In genomic region chr6:32854376-32855178, GRCh38 we compare ENCODE assay signal across 8 cellular contexts. TPM values are rescaled to one million over a fixed set of nuclear protein-coding genes. Genes with fewer than 3 reads are reported as not detected.
A peak's percentile ranks its signal among the peaks of the same experiment; 100 is the strongest.
DNase-seq lines count a peak whose midpoint lies in the region; ATAC-seq, FAIRE-seq and TF ChIP-seq lines count a peak whose summit lies in the region.

No MANE protein-coding gene starts in this region.

- no peak for TF ChIP-seq EP300 in K562 (IDR thresholded peaks at IDR 0.05; ENCODE audit: low read length)

- in situ Hi-C loops in K562 (cut with MboI): no loop called here

- H3K27me3 ChIP-seq in K562 (ENCODE audit: control insufficient read depth in 2 of 2, insufficient read depth in 2 of 2, low read length in 2 of 2): peaks cover 19 to 49% of the 10 kb centered on the region in 2 experiments
- H3K27me3 ChIP-seq in iPS-15b (ENCODE audit: control insufficient read depth, insufficient read depth, low read length): peaks cover 46% of the 10 kb centered on the region
- H3K27me3 ChIP-seq in smooth muscle cell (ENCODE audit: low read depth): peaks cover 68% of the 10 kb centered on the region

- H3F3A ChIP-seq in smooth muscle cell (ENCODE audit: low read depth): no peaks in the 10 kb centered on the region

- intact Hi-C loops in K562 (cut with micrococcal nuclease): no loop called here

- POLR2A ChIA-PET in K562 (lab: Yijun Ruan, JAX): interaction anchor here (0.6 to 7.5 kb wide), 4 partner anchors 13 to 117 kb away, joined by 3 to 56 read pairs (median 12); partner anchors contain the start of gene TAP2

- TF ChIP-seq RAD21 in K562 (CRISPR knock-in tag; conservative IDR thresholded peaks at IDR 0.05 in 1 of 2, IDR thresholded peaks at IDR 0.05 in 1 of 2): no peak

- peak overlapping the region; percentile 91 for H3K4me2 ChIP-seq in K562 (ENCODE audit: insufficient read depth, low read length)
- peak overlapping the region; percentile 88 for H3K4me2 ChIP-seq in smooth muscle cell

- FAIRE-seq in K562 (lab: Jason Lieb, UNC): peak; percentile 46

- H3K9me3 ChIP-seq in SK-N-MC (ENCODE audit: low read depth, low read length) (no peaks in the 10 kb centered on the region), K562 (replicated peaks; ENCODE audit: control insufficient read depth, insufficient read depth, low read depth, low read length) (no peaks in the 10 kb centered on the region), iPS-15b (ENCODE audit: control insufficient read depth, insufficient read depth, low read length) (no peaks in the 10 kb centered on the region), smooth muscle cell (replicated peaks; ENCODE audit: low read depth) (no peaks in the 10 kb centered on the region)

- CTCF ChIA-PET in K562 (lab: Yijun Ruan, JAX; ENCODE audit: low intra/inter-chr PET ratio): interaction anchor here (1.4 to 2.1 kb wide), 4 partner anchors 10 to 16 kb away, joined by 4 to 27 read pairs (median 10); partner anchors contain the start of gene TAP2

- DNase-seq in SK-N-MC (ENCODE audit: low read depth, low spot score) (no peak), K562 (ENCODE audit: extremely low read depth in 1 of 4, low spot score in 3 of 4) (peak in 1 of 4 experiments; percentile 39), smooth muscle cell (lab: John Stamatoyannopoulos, UW; ENCODE audit: unreplicated experiment) (no peak), ecto neural progenitor cell (ENCODE audit: low spot score) (no peak), NCI-H1694 (lab: John Stamatoyannopoulos, UW) (no peak)

- BruUV-seq in K562 (replicated peaks; lab: Mats Ljungman, UMichigan): no TSS peak

- peak; percentile 26 for ATAC-seq in GM18502 (IDR thresholded peaks at IDR 0.05; ENCODE audit: poor library complexity, unreplicated experiment)
- peak; percentile 23 for ATAC-seq in HG02938 (IDR thresholded peaks at IDR 0.05; ENCODE audit: unreplicated experiment)
- no peak for ATAC-seq in K562

- H3K4me3 ChIP-seq in SK-N-MC (peak overlapping the region; percentile 92), K562 (peak overlapping the region; percentile 65), iPS-15b (ENCODE audit: low read depth, low read length) (peak overlapping the region; percentile 88), smooth muscle cell (peak overlapping the region; percentile 70)

- no peak overlapping the region for H3K27ac ChIP-seq in SK-N-MC
- H3K27ac ChIP-seq in K562 (ENCODE audit: extremely low read depth, low read depth, low read length): no peak overlapping the region
- no peak overlapping the region for H3K27ac ChIP-seq in smooth muscle cell (ENCODE audit: low read depth)

- WGBS in K562 (ENCODE audit: insufficient coverage, low coverage, missing lambda C conversion rate): 25% methylated on average over 24 of the region's 24 CpGs
- 41% methylated on average over 21 of the region's 24 CpGs for WGBS in smooth muscle cell (ENCODE audit: low lambda C conversion rate)

- H3K79me2 ChIP-seq in K562 (ENCODE audit: control insufficient read depth, insufficient read depth, low read length) (no peaks in the 10 kb centered on the region), smooth muscle cell (ENCODE audit: low read depth) (no peaks in the 10 kb centered on the region)

- no peak for TF ChIP-seq POLR2A in K562 (conservative IDR thresholded peaks at IDR 0.05)

- H3K9ac ChIP-seq in SK-N-MC (ENCODE audit: insufficient read length) (no peak overlapping the region), K562 (ENCODE audit: insufficient read depth in 1 of 2, low read depth in 2 of 2, low read length in 2 of 2) (peak overlapping the region in 1 of 2 experiments; percentile 93; a peak in 2 of 4 replicates), iPS-15b (ENCODE audit: low read depth, low read length) (peak overlapping the region; percentile 54), smooth muscle cell (ENCODE audit: low read depth) (no peak overlapping the region)

- H4K20me1 ChIP-seq in K562 (replicated peaks; ENCODE audit: control insufficient read depth, insufficient read depth, low read length) (peaks cover 8% of the 10 kb centered on the region; the same call in 1 of the 2 replicates), smooth muscle cell (ENCODE audit: low read depth) (no peaks in the 10 kb centered on the region)

- H3K36me3 ChIP-seq in SK-N-MC (ENCODE audit: insufficient read depth, low read length) (no peaks in the 10 kb centered on the region), K562 (ENCODE audit: control insufficient read depth, insufficient read depth, low read length) (no peaks in the 10 kb centered on the region), iPS-15b (ENCODE audit: control insufficient read depth, insufficient read depth, low read length) (no peaks in the 10 kb centered on the region), smooth muscle cell (ENCODE audit: low read depth) (no peaks in the 10 kb centered on the region)

- H3K4me1 ChIP-seq in K562 (replicated peaks in 1 of 2; ENCODE audit: control insufficient read depth in 2 of 2, insufficient read depth in 2 of 2, low read length in 2 of 2) (peaks cover 27 to 30% of the 10 kb centered on the region in 2 experiments), iPS-15b (ENCODE audit: control insufficient read depth, insufficient read depth, low read length) (peaks cover 5% of the 10 kb centered on the region), smooth muscle cell (ENCODE audit: low read depth) (no peaks in the 10 kb centered on the region)

- peak overlapping the region; percentile 99 for H2AFZ ChIP-seq in K562 (ENCODE audit: low read depth, low read length)
- H2AFZ ChIP-seq in smooth muscle cell (ENCODE audit: low read depth): peak overlapping the region; percentile 73

- TF ChIP-seq CTCF in K562 (IDR thresholded peaks at IDR 0.05 in 2 of 3, conservative IDR thresholded peaks at IDR 0.05 in 1 of 3; ENCODE audit: insufficient read depth in 2 of 3, low read depth in 1 of 3, low read length in 3 of 3): no peak
- TF ChIP-seq CTCF in smooth muscle cell (IDR thresholded peaks at IDR 0.05; ENCODE audit: borderline replicate concordance, insufficient read depth, poor library complexity, severe bottlenecking): no peak

- H3K9me1 ChIP-seq in K562 (ENCODE audit: control insufficient read depth, insufficient read depth, low read length): peaks cover 3% of the 10 kb centered on the region

RNA-seq across cellular contexts. Expression of gene PSMB9, which starts 0.6 kb away (rescaled TPM):
- 0.14 and 0.19 TPM in 2 replicates for total RNA-seq in K562 (2011; cell fraction: chromatin; rRNA removed; ENCODE audit: low replicate concordance)
- 0.67 TPM in 1 of 2 replicates, not detected in the other for total RNA-seq in K562 (2011; cell fraction: nucleolus; rRNA removed)
- 0.23 and 0.59 TPM in 2 replicates for total RNA-seq in K562 (2011; cell fraction: nucleoplasm; rRNA removed)
- total RNA-seq in K562 (2014; rRNA removed) (3.0 TPM in 2 replicates), K562 (2014; rRNA removed; fragmentation: Illumina TruSeq; extraction: Trizol) (1.1 and 1.8 TPM in 2 replicates), K562 (2015; rRNA removed; fragmentation: Illumina TruSeq; extraction: Trizol) (2.3 and 3.7 TPM in 2 replicates), K562 (2021) (3.2 and 3.4 TPM in 2 replicates), smooth muscle cell (0.63 TPM in 1 of 2 replicates, not detected in the other)
- polyA plus RNA-seq in K562 (2011; rRNA removed) (1.7 and 2.6 TPM in 2 replicates), K562 (2014; fragmentation: Illumina TruSeq; extraction: Trizol) (1.8 and 2.1 TPM in 2 replicates), K562 (2014; fragmentation: Nextera tagmentation; extraction: Ambion mirVana) (1 to 10 TPM; 1.9 to 2.8 TPM), K562 (2014; rRNA removed) (2.4 and 2.5 TPM in 2 replicates), smooth muscle cell (1.7 and 2.2 TPM in 2 replicates)
- 3.4 and 3.6 TPM in 2 replicates for polyA plus RNA-seq in K562 (2011; cell fraction: cytosol; rRNA removed)
- polyA plus RNA-seq in K562 (2011; cell fraction: nucleus; rRNA removed): 0.68 and 1.4 TPM in 2 replicates
- 7.3 and 12.9 TPM in 2 replicates for polyA plus RNA-seq in K562 (2012)
- 0.33 and 0.70 TPM in 2 replicates for polyA minus RNA-seq in K562 (2011; rRNA and poly(A)+ RNA removed)
- 2.0 TPM in 1 of 2 replicates, not detected in the other for polyA minus RNA-seq in K562 (2011; cell fraction: cytosol; rRNA and poly(A)+ RNA removed)
- polyA minus RNA-seq in K562 (2011; cell fraction: nucleus; rRNA and poly(A)+ RNA removed): 0.44 and 0.94 TPM in 2 replicates

RNA-seq across cellular contexts. Expression of gene TAP1, which starts 1.1 kb away (rescaled TPM):
- 5.1 and 12.0 TPM in 2 replicates for total RNA-seq in K562 (2011; cell fraction: chromatin; rRNA removed; ENCODE audit: low replicate concordance)
- total RNA-seq in K562 (2011; cell fraction: nucleolus; rRNA removed): 7.8 and 9.3 TPM in 2 replicates
- total RNA-seq in K562 (2011; cell fraction: nucleoplasm; rRNA removed): 6.3 and 7.5 TPM in 2 replicates
- total RNA-seq in K562 (2014; rRNA removed) (3.5 and 8.6 TPM in 2 replicates), K562 (2014; rRNA removed; fragmentation: Illumina TruSeq; extraction: Trizol) (2.6 and 4.2 TPM in 2 replicates), K562 (2015; rRNA removed; fragmentation: Illumina TruSeq; extraction: Trizol) (3.6 and 3.9 TPM in 2 replicates), K562 (2021) (5.5 and 6.3 TPM in 2 replicates), smooth muscle cell (11.2 and 13.7 TPM in 2 replicates)
- polyA plus RNA-seq in K562 (2011; rRNA removed) (4.3 and 9.2 TPM in 2 replicates), K562 (2014; fragmentation: Illumina TruSeq; extraction: Trizol) (4.0 and 4.9 TPM in 2 replicates), K562 (2014; fragmentation: Nextera tagmentation; extraction: Ambion mirVana) (1 to 10 TPM; 1.3 to 1.7 TPM), K562 (2014; rRNA removed) (6.0 and 6.9 TPM in 2 replicates), smooth muscle cell (18.4 and 22.4 TPM in 2 replicates)
- polyA plus RNA-seq in K562 (2011; cell fraction: cytosol; rRNA removed): 5.1 and 6.7 TPM in 2 replicates
- 6.2 and 11.2 TPM in 2 replicates for polyA plus RNA-seq in K562 (2011; cell fraction: nucleus; rRNA removed)
- 6.4 and 12.2 TPM in 2 replicates for polyA plus RNA-seq in K562 (2012)
- 4.4 and 6.5 TPM in 2 replicates for polyA minus RNA-seq in K562 (2011; rRNA and poly(A)+ RNA removed)
- 2.5 and 3.3 TPM in 2 replicates for polyA minus RNA-seq in K562 (2011; cell fraction: cytosol; rRNA and poly(A)+ RNA removed)
- polyA minus RNA-seq in K562 (2011; cell fraction: nucleus; rRNA and poly(A)+ RNA removed): 1.5 and 3.1 TPM in 2 replicates

RNA-seq across cellular contexts. Expression of gene PSMB8, which starts 10.7 kb away (rescaled TPM):
- 0.30 and 0.72 TPM in 2 replicates for total RNA-seq in K562 (2011; cell fraction: chromatin; rRNA removed; ENCODE audit: low replicate concordance)
- 0.17 TPM in 1 of 2 replicates, not detected in the other for total RNA-seq in K562 (2011; cell fraction: nucleolus; rRNA removed)
- 0.59 TPM in 1 of 2 replicates, not detected in the other for total RNA-seq in K562 (2011; cell fraction: nucleoplasm; rRNA removed)
- 2.0 and 3.7 TPM in 2 replicates for total RNA-seq in K562 (2014; rRNA removed)
- 1.9 and 2.0 TPM in 2 replicates for total RNA-seq in K562 (2014; rRNA removed; fragmentation: Illumina TruSeq; extraction: Trizol)
- 3.2 and 4.0 TPM in 2 replicates for total RNA-seq in K562 (2015; rRNA removed; fragmentation: Illumina TruSeq; extraction: Trizol)
- 2.9 and 3.3 TPM in 2 replicates for total RNA-seq in K562 (2021)
- polyA plus RNA-seq in K562 (2011; rRNA removed): 0.12 and 0.71 TPM in 2 replicates
- 0.37 and 0.66 TPM in 2 replicates for polyA plus RNA-seq in K562 (2011; cell fraction: cytosol; rRNA removed)
- polyA plus RNA-seq in K562 (2011; cell fraction: nucleus; rRNA removed): 0.11 and 0.47 TPM in 2 replicates
- polyA plus RNA-seq in K562 (2012): 4.3 and 11.5 TPM in 2 replicates
- polyA plus RNA-seq in K562 (2014; fragmentation: Illumina TruSeq; extraction: Trizol): 2.0 and 2.7 TPM in 2 replicates
- 1 to 10 TPM; 2.4 to 2.6 TPM for polyA plus RNA-seq in K562 (2014; fragmentation: Nextera tagmentation; extraction: Ambion mirVana)
- polyA plus RNA-seq in K562 (2014; rRNA removed): 2.8 and 4.4 TPM in 2 replicates
- polyA minus RNA-seq in K562 (2011; rRNA and poly(A)+ RNA removed): 0.18 TPM in 1 of 2 replicates, not detected in the other
- 2.5 TPM in 1 of 2 replicates, not detected in the other for polyA minus RNA-seq in K562 (2011; cell fraction: cytosol; rRNA and poly(A)+ RNA removed)
- 0.13 and 0.44 TPM in 2 replicates for polyA minus RNA-seq in K562 (2011; cell fraction: nucleus; rRNA and poly(A)+ RNA removed)
- total RNA-seq in smooth muscle cell: 5.0 and 10.2 TPM in 2 replicates
- 16.7 and 22.2 TPM in 2 replicates for polyA plus RNA-seq in smooth muscle cell

RNA-seq across cellular contexts. Expression of gene TAP2, which starts 16.0 kb away (rescaled TPM):
- total RNA-seq in K562 (2011; cell fraction: chromatin; rRNA removed; ENCODE audit: low replicate concordance): 57.7 and 67.6 TPM in 2 replicates
- 84.4 and 89.1 TPM in 2 replicates for total RNA-seq in K562 (2011; cell fraction: nucleolus; rRNA removed)
- 63.3 and 85.4 TPM in 2 replicates for total RNA-seq in K562 (2011; cell fraction: nucleoplasm; rRNA removed)
- 19.8 and 26.6 TPM in 2 replicates for total RNA-seq in K562 (2014; rRNA removed)
- 12.9 and 18.4 TPM in 2 replicates for total RNA-seq in K562 (2014; rRNA removed; fragmentation: Illumina TruSeq; extraction: Trizol)
- 13.9 and 15.2 TPM in 2 replicates for total RNA-seq in K562 (2015; rRNA removed; fragmentation: Illumina TruSeq; extraction: Trizol)
- total RNA-seq in K562 (2021): 47.2 and 53.5 TPM in 2 replicates
- 15.7 and 19.6 TPM in 2 replicates for polyA plus RNA-seq in K562 (2011; rRNA removed)
- polyA plus RNA-seq in K562 (2011; cell fraction: cytosol; rRNA removed): 14.2 and 21.5 TPM in 2 replicates
- 53.7 and 124 TPM in 2 replicates for polyA plus RNA-seq in K562 (2011; cell fraction: nucleus; rRNA removed)
- polyA plus RNA-seq in K562 (2012): 19.9 and 26.3 TPM in 2 replicates
- 26.8 and 27.3 TPM in 2 replicates for polyA plus RNA-seq in K562 (2014; fragmentation: Illumina TruSeq; extraction: Trizol)
- 1 to 10 TPM; 2.0 to 3.1 TPM for polyA plus RNA-seq in K562 (2014; fragmentation: Nextera tagmentation; extraction: Ambion mirVana)
- 27.7 and 35.3 TPM in 2 replicates for polyA plus RNA-seq in K562 (2014; rRNA removed)
- 12.2 and 26.6 TPM in 2 replicates for polyA minus RNA-seq in K562 (2011; rRNA and poly(A)+ RNA removed)
- polyA minus RNA-seq in K562 (2011; cell fraction: cytosol; rRNA and poly(A)+ RNA removed): 7.1 and 25.6 TPM in 2 replicates
- 31.2 and 44.6 TPM in 2 replicates for polyA minus RNA-seq in K562 (2011; cell fraction: nucleus; rRNA and poly(A)+ RNA removed)
- 5.3 and 6.1 TPM in 2 replicates for total RNA-seq in smooth muscle cell
- polyA plus RNA-seq in smooth muscle cell: 0.40 and 1.5 TPM in 2 replicates

RNA-seq across cellular contexts. Expression of gene HLA-DOB, which starts 37.8 kb away (rescaled TPM):
- total RNA-seq in K562 (2011; cell fraction: chromatin; rRNA removed; ENCODE audit: low replicate concordance): 15.6 and 18.3 TPM in 2 replicates
- total RNA-seq in K562 (2011; cell fraction: nucleolus; rRNA removed): 5.8 and 6.8 TPM in 2 replicates
- total RNA-seq in K562 (2011; cell fraction: nucleoplasm; rRNA removed): 8.9 and 15.7 TPM in 2 replicates
- total RNA-seq in K562 (2014; rRNA removed): 0.98 and 1.7 TPM in 2 replicates
- 2.3 TPM in 2 replicates for total RNA-seq in K562 (2014; rRNA removed; fragmentation: Illumina TruSeq; extraction: Trizol)
- 1.1 and 1.2 TPM in 2 replicates for total RNA-seq in K562 (2015; rRNA removed; fragmentation: Illumina TruSeq; extraction: Trizol)
- 1.3 and 2.5 TPM in 2 replicates for total RNA-seq in K562 (2021)
- polyA plus RNA-seq in K562 (2011; rRNA removed): 4.0 and 4.6 TPM in 2 replicates
- polyA plus RNA-seq in K562 (2011; cell fraction: cytosol; rRNA removed): 0.92 and 1.8 TPM in 2 replicates
- 38.4 and 42.2 TPM in 2 replicates for polyA plus RNA-seq in K562 (2011; cell fraction: nucleus; rRNA removed)
- polyA plus RNA-seq in K562 (2012): 1.8 and 4.9 TPM in 2 replicates
- 3.7 and 3.8 TPM in 2 replicates for polyA plus RNA-seq in K562 (2014; fragmentation: Illumina TruSeq; extraction: Trizol)
- 1 to 10 TPM; 2.5 to 2.7 TPM for polyA plus RNA-seq in K562 (2014; fragmentation: Nextera tagmentation; extraction: Ambion mirVana)
- polyA plus RNA-seq in K562 (2014; rRNA removed): 1.8 and 3.2 TPM in 2 replicates
- polyA minus RNA-seq in K562 (2011; rRNA and poly(A)+ RNA removed): 1.4 and 1.7 TPM in 2 replicates
- polyA minus RNA-seq in K562 (2011; cell fraction: cytosol; rRNA and poly(A)+ RNA removed): 0.91 TPM in 1 of 2 replicates, not detected in the other
- 1.6 and 3.0 TPM in 2 replicates for polyA minus RNA-seq in K562 (2011; cell fraction: nucleus; rRNA and poly(A)+ RNA removed)
- total RNA-seq in smooth muscle cell: 0.09 and 1.4 TPM in 2 replicates
- polyA plus RNA-seq in smooth muscle cell: not detected in 2 replicates
